ENCODE assay signal across 8 cellular contexts in genomic region chr13:39037880-39038568, GRCh38. TPM values are rescaled to one million over a fixed set of nuclear protein-coding genes. Genes with fewer than 3 reads are reported as not detected.
A peak's percentile ranks its signal among the peaks of the same experiment; 100 is the strongest.
DNase-seq lines count a peak whose midpoint lies in the region; ATAC-seq, FAIRE-seq and TF ChIP-seq lines count a peak whose summit lies in the region.

Gene NHLRC3, plus strand, starts transcription at chr13:39038456. Its CDS starts 184 bp downstream, at chr13:39038640.
Gene PROSER1, minus strand, starts transcription at chr13:39038089. Its CDS starts 847 bp downstream, at chr13:39037242.

- DNase-seq in A172 (ENCODE audit: low spot score), result peak; percentile 83
- DNase-seq in NCI-H2227 (lab: John Stamatoyannopoulos, UW; ENCODE audit: unreplicated experiment), result peak; percentile 91
- peak; percentile 85 for DNase-seq in bronchial epithelial cell (ENCODE audit: low read depth)
- peak; percentile 73 for DNase-seq in iPS-NIHi7 (ENCODE audit: extremely low spot score)
- DNase-seq in smooth muscle cell (lab: John Stamatoyannopoulos, UW; ENCODE audit: unreplicated experiment), result peak; percentile 49

- peak within 1 kb of the TSS; percentile 100 for H2AFZ ChIP-seq in smooth muscle cell (ENCODE audit: low read depth)

- no peak for TF ChIP-seq CTCF in WI38 (IDR thresholded peaks at IDR 0.05; ENCODE audit: low read depth, low read length)
- TF ChIP-seq CTCF in bronchial epithelial cell (IDR thresholded peaks at IDR 0.05; ENCODE audit: insufficient read depth, low read length, severe bottlenecking), result no peak
- no peak for TF ChIP-seq CTCF in smooth muscle cell (IDR thresholded peaks at IDR 0.05; ENCODE audit: borderline replicate concordance, insufficient read depth, poor library complexity, severe bottlenecking)

- no peak for FAIRE-seq in bronchial epithelial cell (lab: Jason Lieb, UNC)

- H3K4me3 ChIP-seq in WI38 (ENCODE audit: low read depth, low read length) (peak within 1 kb of the TSS; percentile 72), bronchial epithelial cell (ENCODE audit: low read depth, low read length) (peak within 1 kb of the TSS; percentile 91), smooth muscle cell (peak within 1 kb of the TSS; percentile 87)

- peak within 1 kb of the TSS; percentile 71 for H3K9ac ChIP-seq in smooth muscle cell (ENCODE audit: low read depth)

- H3K36me3 ChIP-seq in bronchial epithelial cell (ENCODE audit: control insufficient read depth, insufficient read depth, low read length), result no peaks in the 10 kb centered on the region
- H3K36me3 ChIP-seq in smooth muscle cell (ENCODE audit: low read depth), result no peaks in the 10 kb centered on the region

- peaks cover 39% of the 10 kb centered on the region for H4K20me1 ChIP-seq in smooth muscle cell (ENCODE audit: low read depth)

- under 1% methylated on average over 41 of the region's 41 CpGs for WGBS in smooth muscle cell (ENCODE audit: low lambda C conversion rate)

- ATAC-seq in GM18858 (IDR thresholded peaks at IDR 0.05; ENCODE audit: unreplicated experiment), result peak; percentile 51
- ATAC-seq in HG03097 (IDR thresholded peaks at IDR 0.05; ENCODE audit: low FRiP score, unreplicated experiment), result peak; percentile 65

- peaks cover 36% of the 10 kb centered on the region for H3K4me1 ChIP-seq in smooth muscle cell (ENCODE audit: low read depth)

- H3F3A ChIP-seq in smooth muscle cell (ENCODE audit: low read depth), result no peaks in the 10 kb centered on the region

- peak within 1 kb of the TSS; percentile 98 for H3K4me2 ChIP-seq in smooth muscle cell

- H3K27ac ChIP-seq in smooth muscle cell (ENCODE audit: low read depth), result peak within 1 kb of the TSS; percentile 40

- H3K27me3 ChIP-seq in bronchial epithelial cell (ENCODE audit: control insufficient read depth, insufficient read depth, low read length) (no peaks in the 10 kb centered on the region), smooth muscle cell (ENCODE audit: low read depth) (no peaks in the 10 kb centered on the region)

- H3K79me2 ChIP-seq in smooth muscle cell (ENCODE audit: low read depth), result peaks cover 52% of the 10 kb centered on the region

- no peaks in the 10 kb centered on the region for H3K9me3 ChIP-seq in smooth muscle cell (replicated peaks; ENCODE audit: low read depth)

RNA-seq across cellular contexts. Expression of gene NHLRC3, which starts in this region (rescaled TPM):
- total RNA-seq in A172 (2014; rRNA removed; shearing (Covaris generic)), result 15.8 and 19.8 TPM in 2 replicates
- total RNA-seq in bronchial epithelial cell (9.0 and 10.0 TPM in 2 replicates), smooth muscle cell (11.5 and 12.0 TPM in 2 replicates)
- polyA plus RNA-seq in smooth muscle cell, result 6.2 and 9.2 TPM in 2 replicates

RNA-seq across cellular contexts. Expression of gene PROSER1, which starts in this region (rescaled TPM):
- total RNA-seq in A172 (2014; rRNA removed; shearing (Covaris generic)), result 8.7 and 9.7 TPM in 2 replicates
- 9.5 and 14.8 TPM in 2 replicates for total RNA-seq in bronchial epithelial cell
- total RNA-seq in smooth muscle cell, result 9.7 and 11.2 TPM in 2 replicates
- 7.6 and 8.6 TPM in 2 replicates for polyA plus RNA-seq in smooth muscle cell

Comparison
In these comparisons a context has a peak if more than half of its experiments do, and no peak if none do; other contexts are left out.
1. Peak in every context shown above with its lines: DNase-seq, ATAC-seq, H3K4me3 ChIP-seq and H3K27ac ChIP-seq.